In the genomic region with DNA sequence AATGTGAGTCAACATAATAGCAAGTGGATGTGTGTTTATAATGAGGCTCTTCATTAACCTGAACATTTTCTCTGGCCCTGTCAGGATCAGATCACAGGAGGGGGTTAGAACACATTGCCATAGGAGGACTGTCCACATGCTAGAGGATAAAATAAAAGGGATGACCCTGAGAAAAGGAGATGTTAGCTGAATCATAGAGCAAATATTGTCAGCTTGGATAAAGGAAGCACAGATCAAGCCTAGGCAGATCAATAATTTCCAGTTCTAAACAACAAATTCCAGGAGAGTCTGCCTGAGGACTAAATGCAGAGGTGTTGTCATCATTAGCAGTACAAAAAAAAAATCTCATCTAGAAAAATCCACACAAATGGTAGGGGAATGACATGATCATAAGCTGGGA, we compare ENCODE assay signal across 24 cellular contexts.
"Had no signal": no experiment of that assay in that cellular context is flagged by ENCODE, and none has a peak within 500 bp of the region (broad histone marks: within the 10 kb centered on the region; RNA-seq: fewer than 3 reads in every experiment).

No MANE protein-coding gene starts in this region.

- ATAC-seq: Right ventricle myocardium inferior, SK-N-SH treated with all-trans-retinoic acid at 6 μM for 48 hours had no signal

- H3K27me3 ChIP-seq: Peyer's patch, SJCRH30 had no signal

- H3K36me3 ChIP-seq: Peyer's patch, SJCRH30 had no signal

- DNase-seq: KBM-7; MV-4-11; NCI-H1048; NCI-H1105; NCI-H1417 treated with DMSO at 0.1 percent for 48 hours; NCI-H1694; NCI-H187 treated with DMSO at 0.1 percent for 48 hours; NCI-H2029 treated with DMSO at 0.1 percent for 48 hours; NCI-H2171 treated with DMSO at 0.1 percent for 48 hours; NCI-H345; NCI-H446 treated with DMSO at 0.1 percent for 48 hours; NCI-H510A treated with DMSO at 0.1 percent for 48 hours; NCI-H526; NCI-H748 treated with DMSO at 0.1 percent for 48 hours; NK-92 treated with Interleukin-12 subunit alpha and Interleukin-12 subunit beta, amount 100 ng/mL, for 24 hours; PC-9; Peyer's patch; SHP77 treated with DMSO at 0.1 percent for 48 hours; SJCRH30; T-helper 1 cell had no signal

- FAIRE-seq: HTR-8/SVneo had no signal

- H3K4me1 ChIP-seq: Peyer's patch, SJCRH30 had no signal

- H3K27ac ChIP-seq: HL-60, PC-9, Peyer's patch, SJCRH30 had no signal

- H3K9me3 ChIP-seq: Peyer's patch, SJCRH30 had no signal

- H3K4me3 ChIP-seq: PC-9, Peyer's patch, SJCRH30 had no signal
